ENCODE assay signal across 9 cellular contexts in the genomic region with DNA sequence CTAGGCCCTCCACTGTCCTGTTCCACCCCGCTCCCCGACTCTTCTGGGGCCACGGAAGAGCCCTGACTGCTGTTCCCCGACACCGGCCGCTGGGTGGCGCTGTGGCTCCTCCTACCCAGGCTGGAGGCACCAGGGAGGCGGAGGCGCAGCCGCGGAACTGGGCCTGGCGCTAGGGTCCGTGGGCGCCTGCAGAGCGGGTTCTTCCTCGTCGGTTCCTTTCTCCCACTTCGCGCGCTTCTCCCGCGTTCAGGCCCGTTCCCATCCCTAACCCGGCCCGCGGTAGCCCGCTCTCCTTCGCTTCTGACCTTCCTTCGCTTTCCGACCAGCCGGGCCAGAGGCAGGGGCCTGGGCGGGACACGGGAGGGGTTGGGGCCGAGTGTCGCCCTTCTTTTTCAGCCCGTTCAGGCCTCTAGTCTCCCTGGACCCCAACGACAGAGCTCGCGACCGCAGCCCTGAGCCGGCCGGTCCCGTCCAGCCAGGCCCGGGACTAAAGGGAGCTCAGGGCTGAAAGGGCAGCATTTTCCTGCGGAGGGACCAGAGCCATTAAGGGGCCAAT.
DNase-seq lines count a peak whose midpoint lies in the region; ATAC-seq lines count a peak whose summit lies in the region.
"Had no signal": no experiment of that assay in that cellular context is flagged by ENCODE, and none has a peak within 500 bp of the region (broad histone marks: within the 10 kb centered on the region; RNA-seq: fewer than 3 reads in every experiment).

No MANE protein-coding gene starts in this region.

- DNase-seq in NCI-H1417 (lab: John Stamatoyannopoulos, UW) (peak; percentile 13 to 59 (median 22)), NCI-H1417 treated with DMSO at 0.1 percent for 48 hours (lab: John Stamatoyannopoulos, UW) (no peak), OCI-M1 (lab: John Stamatoyannopoulos, UW) (peak; percentile 60), fibroblast of the conjunctiva (ENCODE audit: low read depth) (peak; percentile 34), nucleus accumbens (lab: John Stamatoyannopoulos, UW) (peak in 49 of 56 donors; percentile 1 to 77 (median 25)), stromal cell of bone marrow (ENCODE audit: low read depth) (peak; percentile 23)
- DNase-seq in activated T-helper 9 cell treated with anti-CD3 and anti-CD28 coated beads, Interleukin-2, amount 50 U/mL, for 16 hours (ENCODE audit: low read depth), result peak; percentile 60
- DNase-seq: DND-41 had no signal

- peak; percentile 89 for ATAC-seq in HG02981 (IDR thresholded peaks at IDR 0.05; ENCODE audit: unreplicated experiment)
